In the genomic region with DNA sequence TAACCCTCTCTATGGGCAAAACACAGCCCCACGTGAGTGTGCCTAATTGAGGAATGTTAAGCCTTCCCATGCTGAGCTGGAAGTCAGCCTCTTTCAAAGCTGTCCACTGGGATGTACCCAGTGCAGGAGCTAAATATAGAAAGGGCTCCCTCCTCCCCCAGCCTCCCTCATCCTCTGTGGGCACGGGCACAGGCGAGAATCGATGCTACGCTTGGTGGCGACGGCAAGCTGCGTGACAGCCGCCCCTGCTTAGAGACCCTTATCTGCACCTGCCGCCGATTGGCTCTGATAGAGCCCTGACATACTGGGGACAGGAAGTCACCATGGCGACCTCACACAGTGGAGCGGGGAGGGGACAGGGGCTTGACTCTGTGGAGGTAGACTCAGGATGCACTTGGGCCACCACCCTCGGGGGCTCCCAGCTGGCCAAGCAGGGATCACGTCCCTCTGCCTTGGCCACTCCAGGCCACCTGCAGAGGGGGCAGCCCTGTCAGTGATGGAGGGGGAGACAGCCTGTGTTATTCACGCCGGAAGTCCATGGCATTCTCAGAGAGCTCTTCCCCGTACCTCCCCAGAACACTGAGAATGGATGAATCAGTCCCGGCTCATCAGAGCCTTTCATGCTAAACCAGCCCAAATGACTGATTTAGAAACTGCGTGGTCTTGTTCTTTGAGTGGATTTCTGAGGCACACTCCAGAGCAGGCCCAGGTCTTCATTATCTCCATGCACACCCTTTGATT, we compare ENCODE assay signal across 8 cellular contexts.
DNase-seq lines count a peak whose midpoint lies in the region; ATAC-seq and TF ChIP-seq lines count a peak whose summit lies in the region.
"Had no signal": no experiment of that assay in that cellular context is flagged by ENCODE, and none has a peak within 500 bp of the region (broad histone marks: within the 10 kb centered on the region; RNA-seq: fewer than 3 reads in every experiment).

No MANE protein-coding gene starts in this region.

- H3K27ac ChIP-seq in coronary artery = no peak overlapping the region
- H3K27ac ChIP-seq in brain microvascular endothelial cell = no peak overlapping the region
- H3K27ac ChIP-seq: vagina had no signal

- no peaks in the 10 kb centered on the region for H3K27me3 ChIP-seq in brain microvascular endothelial cell (replicated peaks)
- H3K27me3 ChIP-seq: vagina had no signal

- peak; percentile 50 for ATAC-seq in GM19463 (IDR thresholded peaks at IDR 0.05; ENCODE audit: unreplicated experiment)
- no peak for ATAC-seq in HG03045 (IDR thresholded peaks at IDR 0.05; ENCODE audit: unreplicated experiment)

- DNase-seq in NCI-H2107 treated with DMSO at 0.1 percent for 48 hours (lab: John Stamatoyannopoulos, UW; ENCODE audit: unreplicated experiment) (peak; percentile 78), coronary artery (ENCODE audit: low spot score) (no peak), retinal pigment epithelial cell (ENCODE audit: low read depth) (peak; percentile 65), SW480 (ENCODE audit: low spot score) (no peak), brain microvascular endothelial cell (no peak)

- no peak for TF ChIP-seq CTCF in coronary artery (IDR thresholded peaks at IDR 0.05)
- no peak for TF ChIP-seq CTCF in retinal pigment epithelial cell (conservative IDR thresholded peaks at IDR 0.05; ENCODE audit: low read depth, low read length)
- no peak for TF ChIP-seq CTCF in brain microvascular endothelial cell (IDR thresholded peaks at IDR 0.05; ENCODE audit: low read depth, low read length, missing control alignments)

- no peaks in the 10 kb centered on the region for H3K36me3 ChIP-seq in brain microvascular endothelial cell (replicated peaks)
- H3K36me3 ChIP-seq: vagina had no signal

- in situ Hi-C loops in brain microvascular endothelial cell (cut with HindIII; ENCODE audit: low pct_ligation_motif_present, low sequenced_read_pairs) = no loop called here

- H3K4me3 ChIP-seq in coronary artery (peak overlapping the region; percentile 19), retinal pigment epithelial cell (ENCODE audit: low read length) (no peak overlapping the region), brain microvascular endothelial cell (ENCODE audit: low read depth, low read length) (no peak overlapping the region)
- H3K4me3 ChIP-seq: vagina had no signal

Comparison
In these comparisons a context has a peak if more than half of its experiments do, and no peak if none do; other contexts are left out.
1. DNase-seq: peak in NCI-H2107 treated with DMSO at 0.1 percent for 48 hours (single experiment) and retinal pigment epithelial cell (single experiment); none in coronary artery (single experiment), SW480 (single experiment) and brain microvascular endothelial cell (single experiment).